ENCODE assay signal across 1 cellular context in the genomic region with DNA sequence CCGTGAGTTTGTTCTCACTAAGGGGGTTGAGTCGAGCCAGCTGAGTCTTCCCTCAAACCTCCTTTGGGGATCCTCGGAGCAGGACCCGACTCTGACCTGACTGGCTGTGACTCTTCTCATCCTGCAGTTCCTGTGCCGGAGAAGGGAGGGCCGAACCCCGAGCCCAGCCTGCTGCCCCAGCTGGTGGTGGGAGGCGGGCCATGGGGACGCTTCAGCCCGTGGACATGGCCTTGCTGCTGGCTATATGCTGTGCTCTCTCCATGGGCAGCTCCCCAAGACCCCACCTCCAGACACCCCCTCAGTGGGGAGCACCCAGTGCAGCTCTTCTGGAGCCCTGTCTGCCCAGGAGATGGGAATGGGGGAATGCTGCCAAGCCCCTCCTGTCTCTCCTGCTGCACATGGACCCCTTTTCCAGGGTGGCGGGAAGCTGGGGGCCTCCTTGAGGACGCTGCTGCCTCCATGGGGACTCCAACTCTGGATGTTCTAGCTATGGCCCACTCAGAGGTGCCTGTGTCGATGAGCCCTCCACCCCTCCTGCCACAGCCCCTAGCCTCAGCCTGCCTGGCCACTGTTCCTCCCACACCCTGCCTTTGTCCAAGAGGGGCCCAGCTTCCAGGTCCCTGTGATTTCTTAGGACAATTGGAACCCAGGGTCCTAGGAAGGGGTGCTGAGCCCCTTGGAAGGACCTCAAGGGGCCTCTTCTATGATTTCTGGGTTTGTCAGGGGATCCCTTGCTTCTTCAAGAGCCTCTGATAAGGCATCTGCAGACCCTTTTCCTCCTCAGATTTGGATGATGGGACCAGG.
TF ChIP-seq lines count a peak whose summit lies in the region.

No MANE protein-coding gene starts in this region.

TF ChIP-seq in K562, 482 proteins besides CTCF, POLR2A, EP300 and RAD21:
- no peak for TF ChIP-seq SIX5 (IDR thresholded peaks at IDR 0.05; ENCODE audit: borderline replicate concordance in 1 of 2, insufficient read depth in 1 of 2, low read depth in 1 of 2, low read length in 2 of 2)
- no peak for TF ChIP-seq GATAD2A (IDR thresholded peaks at IDR 0.05)
- peak; percentile 70 for TF ChIP-seq POLR2G (IDR thresholded peaks at IDR 0.05; ENCODE audit: low read depth, low read length)
- TF ChIP-seq ZNF12 (CRISPR knock-in tag; IDR thresholded peaks at IDR 0.05) = no peak
- TF ChIP-seq, protein P1, sequence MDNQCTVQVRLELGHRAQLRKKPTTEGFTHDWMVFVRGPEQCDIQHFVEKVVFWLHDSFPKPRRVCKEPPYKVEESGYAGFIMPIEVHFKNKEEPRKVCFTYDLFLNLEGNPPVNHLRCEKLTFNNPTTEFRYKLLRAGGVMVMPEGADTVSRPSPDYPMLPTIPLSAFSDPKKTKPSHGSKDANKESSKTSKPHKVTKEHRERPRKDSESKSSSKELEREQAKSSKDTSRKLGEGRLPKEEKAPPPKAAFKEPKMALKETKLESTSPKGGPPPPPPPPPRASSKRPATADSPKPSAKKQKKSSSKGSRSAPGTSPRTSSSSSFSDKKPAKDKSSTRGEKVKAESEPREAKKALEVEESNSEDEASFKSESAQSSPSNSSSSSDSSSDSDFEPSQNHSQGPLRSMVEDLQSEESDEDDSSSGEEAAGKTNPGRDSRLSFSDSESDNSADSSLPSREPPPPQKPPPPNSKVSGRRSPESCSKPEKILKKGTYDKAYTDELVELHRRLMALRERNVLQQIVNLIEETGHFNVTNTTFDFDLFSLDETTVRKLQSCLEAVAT (IDR thresholded peaks at IDR 0.05) = no peak
- no peak for TF ChIP-seq ZNF586 (CRISPR knock-in tag; conservative IDR thresholded peaks at IDR 0.05)
- TF ChIP-seq TFAP4 (CRISPR knock-in tag; IDR thresholded peaks at IDR 0.05; ENCODE audit: borderline replicate concordance) = peak; percentile 52; the same call in 1 of the 2 replicates
- TF ChIP-seq RBM22 (IDR thresholded peaks at IDR 0.05; ENCODE audit: low read depth, low read length, poor library complexity, severe bottlenecking) = peak; percentile 29
- TF ChIP-seq, protein P2, sequence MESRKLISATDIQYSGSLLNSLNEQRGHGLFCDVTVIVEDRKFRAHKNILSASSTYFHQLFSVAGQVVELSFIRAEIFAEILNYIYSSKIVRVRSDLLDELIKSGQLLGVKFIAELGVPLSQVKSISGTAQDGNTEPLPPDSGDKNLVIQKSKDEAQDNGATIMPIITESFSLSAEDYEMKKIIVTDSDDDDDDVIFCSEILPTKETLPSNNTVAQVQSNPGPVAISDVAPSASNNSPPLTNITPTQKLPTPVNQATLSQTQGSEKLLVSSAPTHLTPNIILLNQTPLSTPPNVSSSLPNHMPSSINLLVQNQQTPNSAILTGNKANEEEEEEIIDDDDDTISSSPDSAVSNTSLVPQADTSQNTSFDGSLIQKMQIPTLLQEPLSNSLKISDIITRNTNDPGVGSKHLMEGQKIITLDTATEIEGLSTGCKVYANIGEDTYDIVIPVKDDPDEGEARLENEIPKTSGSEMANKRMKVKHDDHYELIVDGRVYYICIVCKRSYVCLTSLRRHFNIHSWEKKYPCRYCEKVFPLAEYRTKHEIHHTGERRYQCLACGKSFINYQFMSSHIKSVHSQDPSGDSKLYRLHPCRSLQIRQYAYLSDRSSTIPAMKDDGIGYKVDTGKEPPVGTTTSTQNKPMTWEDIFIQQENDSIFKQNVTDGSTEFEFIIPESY (CRISPR knock-in tag; IDR thresholded peaks at IDR 0.05) = 0 out of 2 replicates have a peak, but pooled peaks have one; percentile 20
- TF ChIP-seq, protein P3, sequence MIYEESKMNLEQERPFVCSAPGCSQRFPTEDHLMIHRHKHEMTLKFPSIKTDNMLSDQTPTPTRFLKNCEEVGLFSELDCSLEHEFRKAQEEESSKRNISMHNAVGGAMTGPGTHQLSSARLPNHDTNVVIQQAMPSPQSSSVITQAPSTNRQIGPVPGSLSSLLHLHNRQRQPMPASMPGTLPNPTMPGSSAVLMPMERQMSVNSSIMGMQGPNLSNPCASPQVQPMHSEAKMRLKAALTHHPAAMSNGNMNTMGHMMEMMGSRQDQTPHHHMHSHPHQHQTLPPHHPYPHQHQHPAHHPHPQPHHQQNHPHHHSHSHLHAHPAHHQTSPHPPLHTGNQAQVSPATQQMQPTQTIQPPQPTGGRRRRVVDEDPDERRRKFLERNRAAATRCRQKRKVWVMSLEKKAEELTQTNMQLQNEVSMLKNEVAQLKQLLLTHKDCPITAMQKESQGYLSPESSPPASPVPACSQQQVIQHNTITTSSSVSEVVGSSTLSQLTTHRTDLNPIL (CRISPR knock-in tag; IDR thresholded peaks at IDR 0.05) = no peak
- TF ChIP-seq ZNF175 (CRISPR knock-in tag; IDR thresholded peaks at IDR 0.05; ENCODE audit: low read depth) = no peak
- TF ChIP-seq, protein P4, sequence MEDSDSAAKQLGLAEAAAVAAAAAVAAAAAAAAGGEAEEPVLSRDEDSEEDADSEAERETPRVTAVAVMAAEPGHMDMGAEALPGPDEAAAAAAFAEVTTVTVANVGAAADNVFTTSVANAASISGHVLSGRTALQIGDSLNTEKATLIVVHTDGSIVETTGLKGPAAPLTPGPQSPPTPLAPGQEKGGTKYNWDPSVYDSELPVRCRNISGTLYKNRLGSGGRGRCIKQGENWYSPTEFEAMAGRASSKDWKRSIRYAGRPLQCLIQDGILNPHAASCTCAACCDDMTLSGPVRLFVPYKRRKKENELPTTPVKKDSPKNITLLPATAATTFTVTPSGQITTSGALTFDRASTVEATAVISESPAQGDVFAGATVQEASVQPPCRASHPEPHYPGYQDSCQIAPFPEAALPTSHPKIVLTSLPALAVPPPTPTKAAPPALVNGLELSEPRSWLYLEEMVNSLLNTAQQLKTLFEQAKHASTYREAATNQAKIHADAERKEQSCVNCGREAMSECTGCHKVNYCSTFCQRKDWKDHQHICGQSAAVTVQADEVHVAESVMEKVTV (CRISPR knock-in tag; IDR thresholded peaks at IDR 0.05) = no peak
